Comparison of ENCODE assay signal across 29 cellular contexts in the genomic region with DNA sequence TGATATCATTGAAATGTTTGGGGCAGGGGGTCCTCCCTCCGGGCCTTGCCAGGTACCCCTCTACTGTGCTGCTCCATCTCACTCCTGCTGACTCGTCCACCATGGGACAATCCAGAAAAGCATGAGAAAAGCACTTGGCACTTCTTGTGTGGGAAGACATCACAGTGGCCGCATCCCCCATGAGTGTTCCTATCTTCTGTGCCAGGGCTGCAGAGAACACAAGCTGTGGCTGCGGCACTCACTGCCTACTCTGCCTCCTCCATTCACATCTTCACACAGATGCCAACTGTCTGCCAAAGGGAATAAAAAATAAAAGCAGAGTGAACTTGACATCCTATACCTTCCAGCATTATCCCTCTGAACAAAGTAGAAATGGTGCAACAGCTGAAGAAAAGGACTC.
"Had no signal": no experiment of that assay in that cellular context is flagged by ENCODE, and none has a peak within 500 bp of the region (broad histone marks: within the 10 kb centered on the region; RNA-seq: fewer than 3 reads in every experiment).

No MANE protein-coding gene starts in this region.

- H3K9me3 ChIP-seq: gastrocnemius medialis had no signal

- DNase-seq: activated B cell treated with CpG ODN at 0.5 μM for 24 hours; activated CD4-positive, alpha-beta T cell treated with anti-CD3 and anti-CD28 coated beads for 36 hours; activated CD4-positive, alpha-beta T cell treated with anti-CD3 and anti-CD28 coated beads, Interleukin-2, amount 50 U/mL, for 1 hour; activated CD4-positive, alpha-beta T cell treated with anti-CD3 and anti-CD28 coated beads, Interleukin-2, amount 50 U/mL, for 48 hours; activated CD4-positive, CD25-positive, alpha-beta regulatory T cell treated with anti-CD3 and anti-CD28 coated beads, Interleukin-2, amount 50 U/mL, for 72 hours; activated CD8-positive, alpha-beta memory T cell treated with anti-CD3 and anti-CD28 coated beads for 24 hours; activated CD8-positive, alpha-beta T cell treated with anti-CD3 and anti-CD28 coated beads for 36 hours; activated effector memory CD4-positive, alpha-beta T cell treated with Interleukin-2 at 50 U/mL for 16 hours; activated gamma-delta T cell treated with Interleukin-2 at 50 U/mL for 16 hours; activated naive CD4-positive, alpha-beta T cell treated with anti-CD3 and anti-CD28 coated beads, Interleukin-2, amount 50 U/mL, for 16 hours; activated naive CD4-positive, alpha-beta T cell treated with Interleukin-2 at 50 U/mL for 16 hours; activated T-cell treated with anti-CD3 and anti-CD28 coated beads, Interleukin-2, amount 50 U/mL, for 4 hours; amniotic stem cell; aorta; effector CD4-positive, alpha-beta T cell; effector memory CD8-positive, alpha-beta T cell; erythroblast; foreskin keratinocyte; gastrocnemius medialis; glutamatergic neuron; T-helper 1 cell; T-helper 17 cell; T1000; WERI-Rb-1 had no signal

- H3K4me1 ChIP-seq: breast epithelium, esophagus muscularis mucosa, foreskin keratinocyte, gastrocnemius medialis had no signal

- H3K4me3 ChIP-seq: breast epithelium, cardiac muscle cell, coronary artery, esophagus muscularis mucosa, gastrocnemius medialis had no signal

- H3K27ac ChIP-seq: breast epithelium, cardiac muscle cell, coronary artery, esophagus muscularis mucosa, foreskin keratinocyte, gastrocnemius medialis, WERI-Rb-1 had no signal

- H3K27me3 ChIP-seq: cardiac muscle cell, gastrocnemius medialis had no signal

- ATAC-seq: activated CD4-positive, alpha-beta T cell treated with anti-CD3 and anti-CD28 coated beads for 36 hours; activated CD8-positive, alpha-beta T cell treated with anti-CD3 and anti-CD28 coated beads for 36 hours; activated T-cell treated with anti-CD3 and anti-CD28 coated beads, Interleukin-2, amount 50 U/mL, for 4 hours; activated T-helper 17 cell treated with anti-CD3 and anti-CD28 coated beads, Interleukin-2, amount 50 U/mL, for 72 hours; effector memory CD8-positive, alpha-beta T cell; foreskin keratinocyte; gastrocnemius medialis; T-helper 17 cell had no signal

- H3K36me3 ChIP-seq: breast epithelium, cardiac muscle cell, esophagus muscularis mucosa, gastrocnemius medialis, WERI-Rb-1 had no signal
